ENCODE assay signal across 27 cellular contexts in the genomic region with DNA sequence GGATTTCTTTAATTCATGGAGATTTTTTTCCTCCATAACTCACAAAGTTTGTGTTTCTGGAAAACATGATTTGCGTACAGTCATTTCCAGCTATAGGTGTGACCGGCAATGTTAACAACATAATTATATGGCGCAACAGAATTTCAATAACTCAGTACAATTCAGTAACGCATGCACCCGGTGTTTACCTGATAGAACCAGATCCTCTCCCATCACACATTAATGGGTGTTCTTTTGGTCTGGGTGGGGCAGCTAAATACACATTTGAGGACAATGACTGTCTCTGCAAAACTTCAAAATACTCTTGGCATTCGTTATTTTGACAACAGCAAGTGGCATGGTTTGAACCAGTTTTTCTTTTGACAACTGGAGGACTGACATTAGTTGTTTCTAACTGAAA.
"Had no signal": no experiment of that assay in that cellular context is flagged by ENCODE, and none has a peak within 500 bp of the region (broad histone marks: within the 10 kb centered on the region; RNA-seq: fewer than 3 reads in every experiment).

No MANE protein-coding gene starts in this region.

- H3K27me3 ChIP-seq: adrenal gland, brain microvascular endothelial cell, Peyer's patch had no signal

- DNase-seq: activated B cell treated with CpG ODN at 0.5 μM for 24 hours; activated CD4-positive, alpha-beta memory T cell treated with anti-CD3 and anti-CD28 coated beads for 36 hours; activated CD4-positive, alpha-beta T cell treated with anti-CD3 and anti-CD28 coated beads for 4 hours; activated CD4-positive, alpha-beta T cell treated with anti-CD3 and anti-CD28 coated beads, Interleukin-2, amount 50 U/mL, for 1 hour; activated CD4-positive, CD25-positive, alpha-beta regulatory T cell treated with anti-CD3 and anti-CD28 coated beads, Interleukin-2, amount 50 U/mL, for 72 hours; activated CD8-positive, alpha-beta memory T cell treated with anti-CD3 and anti-CD28 coated beads, Interleukin-2, amount 50 U/mL, for 4 hours; activated gamma-delta T cell treated with Interleukin-2 at 50 U/mL for 16 hours; activated naive CD4-positive, alpha-beta T cell treated with anti-CD3 and anti-CD28 coated beads for 36 hours; activated T-cell treated with anti-CD3 and anti-CD28 coated beads for 4 hours; activated T-cell treated with anti-CD3 and anti-CD28 coated beads, Interleukin-2, amount 50 U/mL, for 4 hours; adrenal gland; brain microvascular endothelial cell; central memory CD4-positive, alpha-beta T cell; Karpas-422; NCI-H1105; NCI-H1436 treated with DMSO at 0.1 percent for 48 hours; NCI-H187 treated with DMSO at 0.1 percent for 48 hours; NCI-H345; NCI-H524 treated with DMSO at 0.1 percent for 48 hours; Peyer's patch; SIG-M5; T-cell; T-helper 17 cell had no signal

- H3K36me3 ChIP-seq: adrenal gland, brain microvascular endothelial cell, Peyer's patch had no signal

- H3K9me3 ChIP-seq: adrenal gland, Peyer's patch had no signal

- ATAC-seq: Right ventricle myocardium inferior, SK-N-SH treated with all-trans-retinoic acid at 6 μM for 48 hours, T-cell, T-helper 17 cell had no signal

- H3K4me3 ChIP-seq: adrenal gland, Peyer's patch had no signal

- H3K4me1 ChIP-seq: adrenal gland, Peyer's patch had no signal

- H3K27ac ChIP-seq: adrenal gland, brain microvascular endothelial cell, Peyer's patch, RWPE1, VCaP had no signal
